ENCODE assay signal across 8 cellular contexts in the genomic region with DNA sequence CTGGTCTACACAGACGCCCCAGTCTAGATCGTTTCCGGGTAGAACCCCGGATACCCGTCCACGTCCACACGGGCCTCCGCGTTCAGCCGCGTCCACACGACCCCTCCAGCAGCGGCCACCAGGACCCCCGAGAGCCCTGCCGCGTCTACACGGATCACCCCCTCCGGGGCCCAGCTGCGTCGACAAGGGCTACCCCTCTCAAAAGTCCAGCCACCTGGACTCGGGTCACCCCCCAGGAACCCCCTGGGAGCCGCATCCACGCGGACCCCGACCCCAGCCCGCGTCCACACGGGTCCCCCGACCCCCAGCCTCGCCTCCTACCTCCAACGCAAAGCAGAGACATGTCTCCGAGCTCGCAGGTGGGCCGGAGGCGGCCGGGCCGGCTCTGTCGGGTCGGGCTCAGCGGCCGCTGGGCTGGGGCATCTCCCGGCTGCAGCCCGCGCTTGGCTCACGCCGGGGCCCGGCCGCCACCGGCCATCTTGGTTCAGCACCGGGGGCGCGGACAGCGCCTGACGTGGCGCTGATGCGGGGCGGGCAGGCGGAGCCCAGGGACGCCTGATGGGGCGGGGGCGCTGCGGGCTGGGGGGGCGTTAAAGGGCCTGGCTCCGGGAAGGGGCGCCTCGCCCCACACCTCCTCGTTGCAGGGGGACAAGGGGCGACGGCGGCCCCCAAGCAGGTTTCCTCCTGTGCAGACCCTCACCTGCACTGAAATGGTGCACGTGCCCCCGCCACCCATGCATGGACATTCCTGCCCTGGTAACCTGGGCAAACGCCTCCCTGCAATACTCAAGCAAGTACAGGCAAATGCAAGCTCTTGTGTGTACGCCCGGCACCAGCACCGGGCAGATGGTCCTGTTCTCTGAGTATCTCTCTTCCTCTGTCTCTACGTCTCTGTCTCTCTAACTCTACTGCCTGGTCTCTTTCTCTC. TPM values are rescaled to one million over a fixed set of nuclear protein-coding genes. Genes with fewer than 3 reads are reported as not detected.
DNase-seq lines count a peak whose midpoint lies in the region; ATAC-seq and TF ChIP-seq lines count a peak whose summit lies in the region.

Gene UNC13A (minus strand): TSS at position 498 of the 928 bp plus-strand sequence. CDS start 155 bp downstream, at position 343.

- H3K9me3 ChIP-seq in RWPE2 (ENCODE audit: severe bottlenecking), result no peaks in the 10 kb centered on the region

- H3K9me2 ChIP-seq in GM23338 (ENCODE audit: insufficient read depth), result no peaks in the 10 kb centered on the region

- H3K27ac ChIP-seq in 22Rv1 (peak within 1 kb of the TSS; percentile 85), GM23338 (ENCODE audit: low read depth) (peak within 1 kb of the TSS; percentile 86), RWPE2 (ENCODE audit: poor library complexity, severe bottlenecking) (no peak within 1 kb of the TSS)

- peaks cover 18% of the 10 kb centered on the region for H3K36me3 Mint-ChIP-seq in GM23338 (ENCODE audit: low read depth)
- H3K36me3 Mint-ChIP-seq in activated naive CD8-positive, alpha-beta T cell treated with anti-CD3 and anti-CD28 coated beads, Interleukin-2, amount 10 ng/mL, durations not matched to agents 7 days and 5 days, result peaks cover 3% of the 10 kb centered on the region

- H3K4me1 ChIP-seq in GM23338 (ENCODE audit: insufficient read depth), result peaks cover 10% of the 10 kb centered on the region
- H3K4me1 ChIP-seq in RWPE2 (ENCODE audit: insufficient read depth, poor library complexity, severe bottlenecking), result no peaks in the 10 kb centered on the region

- peaks cover 1% of the 10 kb centered on the region; the same call in 1 of the 2 replicates for H4K20me1 ChIP-seq in GM23338 (replicated peaks; ENCODE audit: insufficient read depth)

- H3K9me3 Mint-ChIP-seq in GM23338, result peaks cover 2% of the 10 kb centered on the region; the same call in 1 of the 3 replicates
- peaks cover 1% of the 10 kb centered on the region for H3K9me3 Mint-ChIP-seq in activated naive CD8-positive, alpha-beta T cell treated with anti-CD3 and anti-CD28 coated beads, Interleukin-2, amount 10 ng/mL, durations not matched to agents 7 days and 5 days

- ATAC-seq in GM23338 (peak; percentile 71), RWPE2 (ENCODE audit: low read depth) (peak; percentile 81), HG03039 (IDR thresholded peaks at IDR 0.05; ENCODE audit: unreplicated experiment) (no peak), HG02642 (IDR thresholded peaks at IDR 0.05; ENCODE audit: poor library complexity, unreplicated experiment) (no peak)
- ATAC-seq in activated naive CD8-positive, alpha-beta T cell treated with anti-CD3 and anti-CD28 coated beads, Interleukin-2, amount 10 ng/mL, durations not matched to agents 7 days and 5 days (ENCODE audit: low read depth), result peak; percentile 72

- H2AFZ ChIP-seq in GM23338, result peak within 1 kb of the TSS; percentile 89

- H3F3A ChIP-seq in GM23338 (replicated peaks; ENCODE audit: low read depth), result peaks cover 9% of the 10 kb centered on the region; the same call in 1 of the 2 replicates

- peaks cover 14% of the 10 kb centered on the region for H3K27me3 Mint-ChIP-seq in GM23338 (ENCODE audit: insufficient read depth, low read depth, poor library complexity)
- peaks cover 52% of the 10 kb centered on the region for H3K27me3 Mint-ChIP-seq in activated naive CD8-positive, alpha-beta T cell treated with anti-CD3 and anti-CD28 coated beads, Interleukin-2, amount 10 ng/mL, durations not matched to agents 7 days and 5 days

- peaks cover 12% of the 10 kb centered on the region for H3K4me1 Mint-ChIP-seq in GM23338
- H3K4me1 Mint-ChIP-seq in activated naive CD8-positive, alpha-beta T cell treated with anti-CD3 and anti-CD28 coated beads, Interleukin-2, amount 10 ng/mL, durations not matched to agents 7 days and 5 days, result peaks cover 3% of the 10 kb centered on the region

- peak within 1 kb of the TSS; percentile 100 for H3K4me3 Mint-ChIP-seq in GM23338
- no peak within 1 kb of the TSS for H3K4me3 Mint-ChIP-seq in activated naive CD8-positive, alpha-beta T cell treated with anti-CD3 and anti-CD28 coated beads, Interleukin-2, amount 10 ng/mL, durations not matched to agents 7 days and 5 days

- peak within 1 kb of the TSS; percentile 97 for H3K27ac Mint-ChIP-seq in GM23338
- H3K27ac Mint-ChIP-seq in activated naive CD8-positive, alpha-beta T cell treated with anti-CD3 and anti-CD28 coated beads, Interleukin-2, amount 10 ng/mL, durations not matched to agents 7 days and 5 days, result no peak within 1 kb of the TSS

- peak within 1 kb of the TSS; percentile 90 for H3K4me2 ChIP-seq in GM23338

- no peak for TF ChIP-seq CTCF in 22Rv1 (IDR thresholded peaks at IDR 0.05)
- no peak for TF ChIP-seq CTCF in GM23338 (conservative IDR thresholded peaks at IDR 0.05; ENCODE audit: low read depth in 2 of 2)
- no peak for TF ChIP-seq CTCF in RWPE2 (IDR thresholded peaks at IDR 0.05; ENCODE audit: poor library complexity, severe bottlenecking)

- POLR2A ChIA-PET in activated naive CD8-positive, alpha-beta T cell treated with anti-CD3 and anti-CD28 coated beads, Interleukin-2, amount 10 ng/mL, durations not matched to agents 7 days and 5 days (lab: Charles Lee), result no interaction called here

- peak within 1 kb of the TSS; percentile 97 for H3K4me3 ChIP-seq in GM23338
- no peak within 1 kb of the TSS for H3K4me3 ChIP-seq in RWPE2 (ENCODE audit: severe bottlenecking)

- peak; percentile 88 for DNase-seq in GM23338 (ENCODE audit: low spot score)
- no peak for DNase-seq in RWPE2 (ENCODE audit: low spot score)
- peak; percentile 78 for DNase-seq in activated naive CD8-positive, alpha-beta T cell treated with anti-CD3 and anti-CD28 coated beads, Interleukin-2, amount 10 ng/mL, durations not matched to agents 7 days and 5 days
- peak in 39 of 51 donors; percentile 4 to 76 (median 38) for DNase-seq in hypothalamus (lab: John Stamatoyannopoulos, UW)
- peak in 2 of 3 donors; percentile 27 to 34 for DNase-seq in stimulated activated CD4-positive, alpha-beta T cell treated with anti-CD3 and anti-CD28 coated beads, Interleukin-12 subunit alpha, Interleukin-12 subunit beta, amount 100 ng/mL, for 48 hours (ENCODE audit: low read depth in 2 of 3, low spot score in 1 of 3)

- H3K36me3 ChIP-seq in GM23338 (ENCODE audit: insufficient read depth) (no peaks in the 10 kb centered on the region), RWPE2 (ENCODE audit: low read depth) (no peaks in the 10 kb centered on the region)

- no peaks in the 10 kb centered on the region for H3K27me3 ChIP-seq in GM23338 (ENCODE audit: insufficient read depth)
- H3K27me3 ChIP-seq in RWPE2 (ENCODE audit: insufficient read depth, poor library complexity, severe bottlenecking), result peaks cover 23% of the 10 kb centered on the region

- peaks cover 34% of the 10 kb centered on the region for H3K79me2 ChIP-seq in GM23338 (replicated peaks; ENCODE audit: insufficient read depth)

RNA-seq across cellular contexts. Expression of gene UNC13A, which starts in this region (rescaled TPM):
- 25.0 and 30.4 TPM in 2 replicates for total RNA-seq in GM23338 (2014; rRNA removed; shearing (Covaris generic))
- polyA plus RNA-seq in GM23338 (2016; fragmentation: Nextera tagmentation; extraction: Ambion mirVana), result 8.7 and 9.5 TPM in 2 replicates
- under 1 TPM; 0.06 to 0.25 TPM for total RNA-seq in activated naive CD8-positive, alpha-beta T cell treated with anti-CD3 and anti-CD28 coated beads, Interleukin-2, amount 10 ng/mL, durations not matched to agents 7 days and 5 days

Comparison
In these comparisons a context has a peak if more than half of its experiments do, and no peak if none do; other contexts are left out.
1. RNA of gene UNC13A (total RNA-seq): 25.0 to 30.4 TPM in GM23338; 0.06 to 0.25 TPM in activated naive CD8-positive, alpha-beta T cell treated with anti-CD3 and anti-CD28 coated beads, Interleukin-2, amount 10 ng/mL, durations not matched to agents 7 days and 5 days; every median in the first group is over 10 times any median in the second.
2. Peak in DNase-seq and ATAC-seq in activated naive CD8-positive, alpha-beta T cell treated with anti-CD3 and anti-CD28 coated beads, Interleukin-2, amount 10 ng/mL, durations not matched to agents 7 days and 5 days; RNA of the gene not detected or under 1 TPM.
3. ATAC-seq: peak in GM23338 (single experiment) and RWPE2 (single experiment); none in HG03039 (single experiment) and HG02642 (single experiment).